ENCODE assay signal across 8 cellular contexts in the genomic region with DNA sequence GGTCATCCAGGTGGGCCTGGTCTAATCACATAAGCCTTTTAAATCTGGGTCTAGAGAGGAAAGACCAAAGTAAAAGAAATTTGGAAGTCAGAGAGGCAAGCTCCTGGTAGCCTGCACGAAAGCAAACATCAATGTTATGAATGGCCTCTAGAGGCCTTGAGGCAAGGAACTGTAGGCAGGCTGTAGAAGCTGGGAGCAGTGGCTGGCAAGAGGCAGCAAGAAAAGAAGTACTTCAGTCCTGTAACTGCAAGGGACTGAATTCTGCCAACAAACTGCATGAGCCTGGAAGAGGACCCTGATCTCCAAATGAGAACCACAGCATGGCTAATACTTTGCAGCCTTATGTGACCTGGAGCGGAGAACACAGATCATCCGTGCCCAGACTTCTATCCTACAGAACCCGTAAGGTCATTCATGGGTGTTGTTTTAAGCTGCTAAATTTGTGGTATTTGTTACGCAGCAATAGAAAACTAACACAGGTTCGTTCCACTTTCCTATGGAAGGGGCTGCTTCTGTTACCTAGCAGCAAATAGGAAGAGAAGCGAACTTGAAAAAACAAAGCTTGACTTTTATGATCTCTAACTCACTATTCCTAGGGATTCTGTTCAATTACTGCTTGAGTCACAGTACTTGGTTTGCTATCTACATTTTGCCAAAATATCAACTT. TPM values are rescaled to one million over a fixed set of nuclear protein-coding genes. Genes with fewer than 3 reads are reported as not detected.
A peak's percentile ranks its signal among the peaks of the same experiment; 100 is the strongest.
DNase-seq lines count a peak whose midpoint lies in the region; ATAC-seq and TF ChIP-seq lines count a peak whose summit lies in the region.

No MANE protein-coding gene starts in this region.

- peaks cover 62% of the 10 kb centered on the region for H3K4me1 ChIP-seq in CD4-positive, alpha-beta memory T cell (ENCODE audit: insufficient read depth, low read length)
- peaks cover 18% of the 10 kb centered on the region for H3K4me1 ChIP-seq in MM.1S (ENCODE audit: low read length)

- H3K9me3 Mint-ChIP-seq in CD4-positive, alpha-beta memory T cell, result no peaks in the 10 kb centered on the region
- no peaks in the 10 kb centered on the region for H3K9me3 Mint-ChIP-seq in natural killer cell

- peak overlapping the region; percentile 30 to 98 (median 96) for H3K27ac Mint-ChIP-seq in CD4-positive, alpha-beta memory T cell
- peak overlapping the region; percentile 97 for H3K27ac Mint-ChIP-seq in natural killer cell

- no peak for DNase-seq in CD4-positive, alpha-beta memory T cell
- DNase-seq in MM.1S, result no peak
- DNase-seq in choroid plexus epithelial cell (ENCODE audit: low read depth), result peak; percentile 34
- no peak for DNase-seq in natural killer cell
- no peak for DNase-seq in AG08396 (ENCODE audit: low spot score)
- DNase-seq in NCI-H146 treated with DMSO at 0.1 percent for 48 hours (lab: John Stamatoyannopoulos, UW; ENCODE audit: unreplicated experiment), result no peak
- no peak for DNase-seq in NCI-H1105 treated with DMSO at 0.1 percent for 48 hours (lab: John Stamatoyannopoulos, UW)

- intact Hi-C loops in CD4-positive, alpha-beta memory T cell (cut with micrococcal nuclease), result loop anchor here (10.0 kb wide), 1 partner anchor 159 kb away; no protein-coding TSS in a partner anchor
- intact Hi-C loops in natural killer cell (cut with micrococcal nuclease), result loop anchor here (10.0 kb wide), 1 partner anchor 309 kb away; a partner anchor contains a TSS

- peak overlapping the region; percentile 99 for H3K9ac ChIP-seq in MM.1S (ENCODE audit: low read length)

- CTCF ChIA-PET in CD4-positive, alpha-beta memory T cell (lab: Charles Lee; ENCODE audit: partially characterized antibody), result interaction anchor here (3.0 kb wide), 1 partner anchor 9 kb away, joined by 14 read pairs; no protein-coding TSS in a partner anchor

- H3K79me2 ChIP-seq in MM.1S (ENCODE audit: low read length), result peaks cover 63% of the 10 kb centered on the region

- peak overlapping the region; percentile 90 to 97 (median 96) for H3K4me3 Mint-ChIP-seq in CD4-positive, alpha-beta memory T cell
- H3K4me3 Mint-ChIP-seq in natural killer cell, result peak overlapping the region; percentile 97

- peak overlapping the region; percentile 89 for H3K27ac ChIP-seq in CD4-positive, alpha-beta memory T cell (ENCODE audit: low read depth, low read length)
- H3K27ac ChIP-seq in MM.1S (ENCODE audit: low read length), result peak overlapping the region; percentile 99; the same call in 1 of the 2 replicates

- no peaks in the 10 kb centered on the region for H3K9me2 ChIP-seq in MM.1S (replicated peaks; ENCODE audit: insufficient read depth, low read length)

- TF ChIP-seq CTCF in MM.1S (IDR thresholded peaks at IDR 0.05; ENCODE audit: low read length), result no peak
- TF ChIP-seq CTCF in choroid plexus epithelial cell (conservative IDR thresholded peaks at IDR 0.05; ENCODE audit: low read depth, low read length), result peak; percentile 19
- TF ChIP-seq CTCF in natural killer cell (IDR thresholded peaks at IDR 0.05), result no peak

- H3K4me1 Mint-ChIP-seq in CD4-positive, alpha-beta memory T cell, result peaks cover 36 to 74% (median 55%) of the 10 kb centered on the region in 4 donors
- H3K4me1 Mint-ChIP-seq in natural killer cell, result peaks cover 48 to 61% of the 10 kb centered on the region in 2 donors

- POLR2A ChIA-PET in CD4-positive, alpha-beta memory T cell (lab: Charles Lee; ENCODE audit: partially characterized antibody), result interaction anchor here (0.6 to 7.5 kb wide), 7 partner anchors 9 to 307 kb away, joined by 3 to 94 read pairs (median 4); a partner anchor contains a TSS

- peaks cover 12 to 23% of the 10 kb centered on the region in 2 donors for H3K36me3 Mint-ChIP-seq in CD4-positive, alpha-beta memory T cell
- H3K36me3 Mint-ChIP-seq in natural killer cell, result no peaks in the 10 kb centered on the region

- no peaks in the 10 kb centered on the region for H3K9me3 ChIP-seq in CD4-positive, alpha-beta memory T cell (ENCODE audit: control insufficient read depth in 1 of 2, low read length in 2 of 2)
- H3K9me3 ChIP-seq in MM.1S (replicated peaks; ENCODE audit: insufficient read depth, low read length), result no peaks in the 10 kb centered on the region

- peaks cover 26% of the 10 kb centered on the region for H3F3A ChIP-seq in MM.1S (ENCODE audit: insufficient read depth, low read length)

- H3K4me2 ChIP-seq in MM.1S (ENCODE audit: low read depth, low read length), result peak overlapping the region; percentile 91

- peak overlapping the region; percentile 77; the same call in 1 of the 2 replicates for H2AFZ ChIP-seq in MM.1S (ENCODE audit: low read length)

- no peak for ATAC-seq in natural killer cell
- no peak for ATAC-seq in HG03432 (IDR thresholded peaks at IDR 0.05; ENCODE audit: unreplicated experiment)

- peaks cover 19% of the 10 kb centered on the region; the same call in 1 of the 2 replicates for H4K20me1 ChIP-seq in MM.1S (ENCODE audit: insufficient read depth, low read length)

- H3K27me3 Mint-ChIP-seq in CD4-positive, alpha-beta memory T cell, result no peaks in the 10 kb centered on the region
- H3K27me3 Mint-ChIP-seq in natural killer cell (ENCODE audit: low read depth in 2 of 2), result no peaks in the 10 kb centered on the region

- no peaks in the 10 kb centered on the region for H3K36me3 ChIP-seq in CD4-positive, alpha-beta memory T cell (ENCODE audit: insufficient read depth, low read length)
- 0 out of 2 replicates have a peak, but pooled peaks cover 2% of the 10 kb centered on the region for H3K36me3 ChIP-seq in MM.1S (replicated peaks; ENCODE audit: insufficient read depth, low read length)

- peak overlapping the region; percentile 27 to 100 for H3K4me3 ChIP-seq in CD4-positive, alpha-beta memory T cell (ENCODE audit: low read length in 2 of 2)
- H3K4me3 ChIP-seq in MM.1S (ENCODE audit: low read length) (peak overlapping the region; percentile 98), choroid plexus epithelial cell (ENCODE audit: low read depth, low read length) (peak overlapping the region; percentile 100)

- H3K27me3 ChIP-seq in CD4-positive, alpha-beta memory T cell (ENCODE audit: insufficient read depth, low read length), result no peaks in the 10 kb centered on the region
- H3K27me3 ChIP-seq in MM.1S (replicated peaks; ENCODE audit: insufficient read depth, low read length), result no peaks in the 10 kb centered on the region

RNA-seq across cellular contexts. Expression of a gene that starts 1.2 kb away (rescaled TPM):
- 10 to 100 TPM; 77.2 to 82.7 TPM for total RNA-seq in CD4-positive, alpha-beta memory T cell
- polyA plus RNA-seq in CD4-positive, alpha-beta memory T cell, result 10 to 100 TPM; 49.8 to 78.9 TPM
- 10 to 100 TPM; 54.5 to 62.6 (median 59.0) TPM for total RNA-seq in natural killer cell

RNA-seq across cellular contexts. Expression of a gene that starts 5.2 kb away (rescaled TPM):
- 10 to 100 TPM; 24.1 to 26.1 TPM for total RNA-seq in CD4-positive, alpha-beta memory T cell
- 10 to 100 TPM; 30.9 to 39.6 TPM for polyA plus RNA-seq in CD4-positive, alpha-beta memory T cell
- 10 to 100 TPM in 1 of 3 donors, 1 to 10 TPM in 2; 8.5 to 15.1 (median 9.4) TPM for total RNA-seq in natural killer cell
